ENCODE assay signal across 1 cellular context in genomic region chr2:11745613-11746375, GRCh38.
TF ChIP-seq lines count a peak whose summit lies in the region.

No MANE protein-coding gene starts in this region.

TF ChIP-seq in GM23338, 12 proteins besides CTCF, POLR2A, EP300 and RAD21 (continued from another document):
- TF ChIP-seq, protein P1, sequence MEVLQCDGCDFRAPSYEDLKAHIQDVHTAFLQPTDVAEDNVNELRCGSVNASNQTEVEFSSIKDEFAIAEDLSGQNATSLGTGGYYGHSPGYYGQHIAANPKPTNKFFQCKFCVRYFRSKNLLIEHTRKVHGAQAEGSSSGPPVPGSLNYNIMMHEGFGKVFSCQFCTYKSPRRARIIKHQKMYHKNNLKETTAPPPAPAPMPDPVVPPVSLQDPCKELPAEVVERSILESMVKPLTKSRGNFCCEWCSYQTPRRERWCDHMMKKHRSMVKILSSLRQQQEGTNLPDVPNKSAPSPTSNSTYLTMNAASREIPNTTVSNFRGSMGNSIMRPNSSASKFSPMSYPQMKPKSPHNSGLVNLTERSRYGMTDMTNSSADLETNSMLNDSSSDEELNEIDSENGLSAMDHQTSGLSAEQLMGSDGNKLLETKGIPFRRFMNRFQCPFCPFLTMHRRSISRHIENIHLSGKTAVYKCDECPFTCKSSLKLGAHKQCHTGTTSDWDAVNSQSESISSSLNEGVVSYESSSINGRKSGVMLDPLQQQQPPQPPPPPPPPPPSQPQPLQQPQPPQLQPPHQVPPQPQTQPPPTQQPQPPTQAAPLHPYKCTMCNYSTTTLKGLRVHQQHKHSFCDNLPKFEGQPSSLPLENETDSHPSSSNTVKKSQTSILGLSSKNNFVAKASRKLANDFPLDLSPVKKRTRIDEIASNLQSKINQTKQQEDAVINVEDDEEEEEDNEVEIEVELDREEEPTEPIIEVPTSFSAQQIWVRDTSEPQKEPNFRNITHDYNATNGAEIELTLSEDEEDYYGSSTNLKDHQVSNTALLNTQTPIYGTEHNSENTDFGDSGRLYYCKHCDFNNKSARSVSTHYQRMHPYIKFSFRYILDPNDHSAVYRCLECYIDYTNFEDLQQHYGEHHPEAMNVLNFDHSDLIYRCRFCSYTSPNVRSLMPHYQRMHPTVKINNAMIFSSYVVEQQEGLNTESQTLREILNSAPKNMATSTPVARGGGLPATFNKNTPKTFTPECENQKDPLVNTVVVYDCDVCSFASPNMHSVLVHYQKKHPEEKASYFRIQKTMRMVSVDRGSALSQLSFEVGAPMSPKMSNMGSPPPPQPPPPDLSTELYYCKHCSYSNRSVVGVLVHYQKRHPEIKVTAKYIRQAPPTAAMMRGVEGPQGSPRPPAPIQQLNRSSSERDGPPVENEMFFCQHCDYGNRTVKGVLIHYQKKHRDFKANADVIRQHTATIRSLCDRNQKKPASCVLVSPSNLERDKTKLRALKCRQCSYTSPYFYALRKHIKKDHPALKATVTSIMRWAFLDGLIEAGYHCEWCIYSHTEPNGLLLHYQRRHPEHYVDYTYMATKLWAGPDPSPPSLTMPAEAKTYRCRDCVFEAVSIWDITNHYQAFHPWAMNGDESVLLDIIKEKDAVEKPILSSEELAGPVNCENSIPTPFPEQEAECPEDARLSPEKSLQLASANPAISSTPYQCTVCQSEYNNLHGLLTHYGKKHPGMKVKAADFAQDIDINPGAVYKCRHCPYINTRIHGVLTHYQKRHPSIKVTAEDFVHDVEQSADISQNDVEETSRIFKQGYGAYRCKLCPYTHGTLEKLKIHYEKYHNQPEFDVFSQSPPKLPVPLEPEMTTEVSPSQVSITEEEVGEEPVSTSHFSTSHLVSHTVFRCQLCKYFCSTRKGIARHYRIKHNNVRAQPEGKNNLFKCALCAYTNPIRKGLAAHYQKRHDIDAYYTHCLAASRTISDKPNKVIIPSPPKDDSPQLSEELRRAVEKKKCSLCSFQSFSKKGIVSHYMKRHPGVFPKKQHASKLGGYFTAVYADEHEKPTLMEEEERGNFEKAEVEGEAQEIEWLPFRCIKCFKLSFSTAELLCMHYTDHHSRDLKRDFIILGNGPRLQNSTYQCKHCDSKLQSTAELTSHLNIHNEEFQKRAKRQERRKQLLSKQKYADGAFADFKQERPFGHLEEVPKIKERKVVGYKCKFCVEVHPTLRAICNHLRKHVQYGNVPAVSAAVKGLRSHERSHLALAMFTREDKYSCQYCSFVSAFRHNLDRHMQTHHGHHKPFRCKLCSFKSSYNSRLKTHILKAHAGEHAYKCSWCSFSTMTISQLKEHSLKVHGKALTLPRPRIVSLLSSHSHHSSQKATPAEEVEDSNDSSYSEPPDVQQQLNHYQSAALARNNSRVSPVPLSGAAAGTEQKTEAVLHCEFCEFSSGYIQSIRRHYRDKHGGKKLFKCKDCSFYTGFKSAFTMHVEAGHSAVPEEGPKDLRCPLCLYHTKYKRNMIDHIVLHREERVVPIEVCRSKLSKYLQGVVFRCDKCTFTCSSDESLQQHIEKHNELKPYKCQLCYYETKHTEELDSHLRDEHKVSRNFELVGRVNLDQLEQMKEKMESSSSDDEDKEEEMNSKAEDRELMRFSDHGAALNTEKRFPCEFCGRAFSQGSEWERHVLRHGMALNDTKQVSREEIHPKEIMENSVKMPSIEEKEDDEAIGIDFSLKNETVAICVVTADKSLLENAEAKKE (CRISPR knock-in tag; IDR thresholded peaks at IDR 0.05), result no peak
- TF ChIP-seq ETS1 (IDR thresholded peaks at IDR 0.05), result no peak
